Comparison of ENCODE assay signal across 20 cellular contexts in genomic region chr11:4118107-4118506, GRCh38. TPM values are rescaled to one million over a fixed set of nuclear protein-coding genes. Genes with fewer than 3 reads are reported as not detected.
DNase-seq lines count a peak whose midpoint lies in the region; ATAC-seq and TF ChIP-seq lines count a peak whose summit lies in the region.
"Had no signal": no experiment of that assay in that cellular context is flagged by ENCODE, and none has a peak within 500 bp of the region (broad histone marks: within the 10 kb centered on the region; RNA-seq: fewer than 3 reads in every experiment).

No MANE protein-coding gene starts in this region.

- no peak overlapping the region for H3K4me3 ChIP-seq in fibroblast of pulmonary artery (replicated peaks; ENCODE audit: low read depth, low read length)
- no peak overlapping the region for H3K4me3 ChIP-seq in mammary epithelial cell (replicated peaks in 1 of 3; ENCODE audit: insufficient read depth in 1 of 3, low read depth in 2 of 3, low read length in 3 of 3)
- H3K4me3 ChIP-seq in BE2C (ENCODE audit: low read depth, low read length), result no peak overlapping the region
- H3K4me3 ChIP-seq in neural progenitor cell, result no peak overlapping the region
- H3K4me3 ChIP-seq: hepatocyte, mucosa of descending colon, transverse colon had no signal

- no peaks in the 10 kb centered on the region for H3K27me3 Mint-ChIP-seq in activated T-cell treated with anti-CD3 and anti-CD28 coated beads, Interleukin-2, amount 50 U/mL, for 72 hours (ENCODE audit: low read depth)
- no peaks in the 10 kb centered on the region for H3K27me3 Mint-ChIP-seq in neural progenitor cell (ENCODE audit: insufficient read depth, low read depth)
- H3K27me3 Mint-ChIP-seq: activated naive CD8-positive, alpha-beta T cell treated with anti-CD3 and anti-CD28 coated beads, Interleukin-2, amount 50 U/mL, for 24 hours had no signal

- H3K36me3 Mint-ChIP-seq in activated T-cell treated with anti-CD3 and anti-CD28 coated beads, Interleukin-2, amount 50 U/mL, for 72 hours (ENCODE audit: insufficient read depth in 2 of 2), result peaks cover 5 to 48% of the 10 kb centered on the region in 2 donors
- peaks cover 39% of the 10 kb centered on the region for H3K36me3 Mint-ChIP-seq in neural progenitor cell

- no peaks in the 10 kb centered on the region for H3F3A ChIP-seq in neural progenitor cell (ENCODE audit: low read depth)

- no peaks in the 10 kb centered on the region for H3K9me3 Mint-ChIP-seq in activated T-cell treated with anti-CD3 and anti-CD28 coated beads, Interleukin-2, amount 50 U/mL, for 72 hours
- no peaks in the 10 kb centered on the region for H3K9me3 Mint-ChIP-seq in neural progenitor cell
- H3K9me3 Mint-ChIP-seq: activated naive CD8-positive, alpha-beta T cell treated with anti-CD3 and anti-CD28 coated beads, Interleukin-2, amount 50 U/mL, for 24 hours had no signal

- peak overlapping the region; percentile 95 for H3K27ac Mint-ChIP-seq in activated T-cell treated with anti-CD3 and anti-CD28 coated beads, Interleukin-2, amount 50 U/mL, for 72 hours
- H3K27ac Mint-ChIP-seq in neural progenitor cell, result no peak overlapping the region
- H3K27ac Mint-ChIP-seq: activated naive CD8-positive, alpha-beta T cell treated with anti-CD3 and anti-CD28 coated beads, Interleukin-2, amount 50 U/mL, for 24 hours had no signal

- BruUV-seq in mammary epithelial cell (replicated peaks; lab: Mats Ljungman, UMichigan), result no TSS peak

- H3K4me2 ChIP-seq in mammary epithelial cell (ENCODE audit: insufficient read depth, low read depth, low read length) (no peak overlapping the region), neural progenitor cell (no peak overlapping the region)
- H3K4me2 ChIP-seq: hepatocyte had no signal

- DNase-seq in activated T-cell treated with anti-CD3 and anti-CD28 coated beads, Interleukin-2, amount 50 U/mL, for 72 hours, result no peak
- no peak for DNase-seq in activated T-cell treated with anti-CD3 and anti-CD28 coated beads, Interleukin-2, amount 50 U/mL, for 48 hours
- peak; percentile 48 for DNase-seq in amniotic epithelial cell (ENCODE audit: low read depth)
- peak; percentile 67 for DNase-seq in fibroblast of pulmonary artery (ENCODE audit: low read depth)
- DNase-seq in mammary epithelial cell, result no peak
- DNase-seq in LoVo (ENCODE audit: low spot score), result no peak
- no peak for DNase-seq in BE2C
- DNase-seq in neural progenitor cell (ENCODE audit: low spot score), result no peak
- DNase-seq: ACHN; activated CD4-positive, CD25-positive, alpha-beta regulatory T cell treated with anti-CD3 and anti-CD28 coated beads, Interleukin-2, amount 50 U/mL, for 72 hours; activated naive CD8-positive, alpha-beta T cell treated with anti-CD3 and anti-CD28 coated beads, Interleukin-2, amount 50 U/mL, for 24 hours; activated T-cell treated with anti-CD3 and anti-CD28 coated beads, Interleukin-2, amount 50 U/mL, for 1 hour; Caco-2; mucosa of descending colon; NCI-H1694 treated with DMSO at 0.1 percent for 48 hours; Right ventricle myocardium superior; stimulated activated CD4-positive, alpha-beta T cell treated with anti-CD3 and anti-CD28 coated beads, Interleukin-4, amount 100 ng/mL, for 24 hours; transverse colon had no signal

- no peaks in the 10 kb centered on the region for H3K4me1 ChIP-seq in mammary epithelial cell (ENCODE audit: insufficient read depth, low read length)
- no peaks in the 10 kb centered on the region for H3K4me1 ChIP-seq in BE2C
- no peaks in the 10 kb centered on the region for H3K4me1 ChIP-seq in neural progenitor cell
- H3K4me1 ChIP-seq: Caco-2, transverse colon had no signal

- H3K79me2 ChIP-seq in mammary epithelial cell (ENCODE audit: insufficient read depth, low read length) (peaks cover 10% of the 10 kb centered on the region), neural progenitor cell (ENCODE audit: low read depth) (no peaks in the 10 kb centered on the region)
- H3K79me2 ChIP-seq: hepatocyte had no signal

- 54% methylated on average over 3 of the region's 3 CpGs for WGBS in mammary epithelial cell (ENCODE audit: low coverage, missing lambda C conversion rate)

- no peaks in the 10 kb centered on the region for H4K20me1 ChIP-seq in mammary epithelial cell (ENCODE audit: insufficient read depth, low read length)
- no peaks in the 10 kb centered on the region for H4K20me1 ChIP-seq in neural progenitor cell (ENCODE audit: low read depth)

- no peaks in the 10 kb centered on the region for H3K9me3 ChIP-seq in mammary epithelial cell (replicated peaks; ENCODE audit: insufficient read depth, low read length)
- H3K9me3 ChIP-seq in BE2C, result no peaks in the 10 kb centered on the region
- H3K9me3 ChIP-seq in neural progenitor cell (ENCODE audit: low read depth), result no peaks in the 10 kb centered on the region
- H3K9me3 ChIP-seq: Caco-2, mucosa of descending colon, transverse colon had no signal

- H3K27me3 ChIP-seq in mammary epithelial cell (ENCODE audit: insufficient read depth, low read length) (no peaks in the 10 kb centered on the region), BE2C (no peaks in the 10 kb centered on the region), neural progenitor cell (no peaks in the 10 kb centered on the region)
- H3K27me3 ChIP-seq: hepatocyte, transverse colon had no signal

- no peak overlapping the region for H3K27ac ChIP-seq in mammary epithelial cell (ENCODE audit: insufficient read depth, low read depth, low read length)
- no peak overlapping the region for H3K27ac ChIP-seq in neural progenitor cell
- H3K27ac ChIP-seq: hepatocyte, transverse colon had no signal

- ATAC-seq in activated T-cell treated with anti-CD3 and anti-CD28 coated beads, Interleukin-2, amount 50 U/mL, for 72 hours (replicated peaks in 1 of 2), result peak; percentile 20 to 83
- ATAC-seq: activated naive CD8-positive, alpha-beta T cell treated with anti-CD3 and anti-CD28 coated beads, Interleukin-2, amount 50 U/mL, for 24 hours; mucosa of descending colon; sciatic nerve had no signal

- TF ChIP-seq CTCF in fibroblast of pulmonary artery (IDR thresholded peaks at IDR 0.05; ENCODE audit: low read length, missing control alignments), result no peak
- no peak for TF ChIP-seq CTCF in mammary epithelial cell (conservative IDR thresholded peaks at IDR 0.05 in 1 of 2, IDR thresholded peaks at IDR 0.05 in 1 of 2; ENCODE audit: extremely low read depth in 1 of 2, insufficient read depth in 1 of 2, low read depth in 1 of 2, low read length in 2 of 2)
- TF ChIP-seq CTCF in BE2C (IDR thresholded peaks at IDR 0.05; ENCODE audit: low read depth, low read length), result no peak
- TF ChIP-seq CTCF in neural progenitor cell (IDR thresholded peaks at IDR 0.05), result no peak

- no peak overlapping the region for H3K4me3 Mint-ChIP-seq in activated T-cell treated with anti-CD3 and anti-CD28 coated beads, Interleukin-2, amount 50 U/mL, for 72 hours
- no peak overlapping the region for H3K4me3 Mint-ChIP-seq in neural progenitor cell
- H3K4me3 Mint-ChIP-seq: activated naive CD8-positive, alpha-beta T cell treated with anti-CD3 and anti-CD28 coated beads, Interleukin-2, amount 50 U/mL, for 24 hours had no signal

- H3K4me1 Mint-ChIP-seq in activated T-cell treated with anti-CD3 and anti-CD28 coated beads, Interleukin-2, amount 50 U/mL, for 72 hours (ENCODE audit: low read depth), result peaks cover 11% of the 10 kb centered on the region
- H3K4me1 Mint-ChIP-seq in neural progenitor cell, result peaks cover 1% of the 10 kb centered on the region

- H3K36me3 ChIP-seq in mammary epithelial cell (ENCODE audit: insufficient read depth, low read length) (peaks cover 36% of the 10 kb centered on the region), BE2C (peaks cover 8% of the 10 kb centered on the region), neural progenitor cell (peaks cover 19% of the 10 kb centered on the region)

- intact Hi-C loops in mammary epithelial cell (cut with micrococcal nuclease), result no loop called here

- dilution Hi-C loops in mammary epithelial cell (cut with HindIII; ENCODE audit: low sequenced_read_pairs), result no loop called here

- in situ Hi-C loops in mammary epithelial cell (cut with MboI; ENCODE audit: low sequenced_read_pairs in 2 of 2), result no loop called here

- H3K9ac ChIP-seq in mammary epithelial cell (ENCODE audit: insufficient read depth, low read length), result no peak overlapping the region
- H3K9ac ChIP-seq in neural progenitor cell, result no peak overlapping the region

- H2AFZ ChIP-seq in mammary epithelial cell (ENCODE audit: low read depth, low read length) (no peak overlapping the region), neural progenitor cell (replicated peaks) (no peak overlapping the region)
- H2AFZ ChIP-seq: hepatocyte had no signal

- CTCF ChIA-PET in mammary epithelial cell (lab: Charles Lee; ENCODE audit: low non-redundant PET), result no interaction called here

RNA-seq across cellular contexts. Expression of gene RRM1, which starts 23.5 kb away (rescaled TPM):
- total RNA-seq in activated T-cell treated with anti-CD3 and anti-CD28 coated beads, Interleukin-2, amount 50 U/mL, for 72 hours, result 100 to 1,000 TPM; 166 to 189 TPM
- total RNA-seq in mammary epithelial cell (100 to 1,000 TPM in 1 of 2 donors, 10 to 100 TPM in 1; 72.7 to 113 TPM), neural progenitor cell (ENCODE audit: low replicate concordance) (192 and 264 TPM in 2 replicates)
- polyA plus RNA-seq in mammary epithelial cell, result 110 TPM
- polyA minus RNA-seq in mammary epithelial cell, result 223 TPM
- 11.1 TPM for polyA plus RNA-seq in BE2C (2012; ENCODE audit: insufficient read depth, insufficient read length, low read depth)

Comparison
In these comparisons a context has a peak if more than half of its experiments do, and no peak if none do; other contexts are left out.
1. DNase-seq: peak in amniotic epithelial cell (single experiment) and fibroblast of pulmonary artery (single experiment); none in activated T-cell treated with anti-CD3 and anti-CD28 coated beads, Interleukin-2, amount 50 U/mL, for 72 hours (0 of 2), activated T-cell treated with anti-CD3 and anti-CD28 coated beads, Interleukin-2, amount 50 U/mL, for 48 hours (0 of 2), mammary epithelial cell (single experiment), LoVo (single experiment), BE2C (single experiment) and neural progenitor cell (single experiment).